Comparison of ENCODE assay signal across 15 cellular contexts in genomic region chr9:117745598-117745997, GRCh38. TPM values are rescaled to one million over a fixed set of nuclear protein-coding genes. Genes with fewer than 3 reads are reported as not detected.
"Had no signal": no experiment of that assay in that cellular context is flagged by ENCODE, and none has a peak within 500 bp of the region (broad histone marks: within the 10 kb centered on the region; RNA-seq: fewer than 3 reads in every experiment).

No MANE protein-coding gene starts in this region.

- H3K4me1 Mint-ChIP-seq: activated naive CD4-positive, alpha-beta T cell treated with anti-CD3 and anti-CD28 coated beads, Interleukin-2, amount 50 U/mL, for 24 hours had no signal

- H3K4me1 ChIP-seq: SJSA1 had no signal

- H3K27me3 ChIP-seq: SJSA1 had no signal

- H3K36me3 ChIP-seq: SJSA1, thoracic aorta had no signal

- H3K36me3 Mint-ChIP-seq: activated CD4-positive, alpha-beta memory T cell treated with anti-CD3 and anti-CD28 coated beads for 36 hours; activated naive CD4-positive, alpha-beta T cell treated with anti-CD3 and anti-CD28 coated beads, Interleukin-2, amount 50 U/mL, for 24 hours; naive B cell had no signal

- DNase-seq: activated CD4-positive, alpha-beta memory T cell treated with anti-CD3 and anti-CD28 coated beads for 36 hours; activated CD8-positive, alpha-beta memory T cell treated with anti-CD3 and anti-CD28 coated beads, Interleukin-2, amount 10 ng/mL, durations not matched to agents 7 days and 5 days; activated effector memory CD4-positive, alpha-beta T cell treated with Interleukin-2 at 50 U/mL for 16 hours; activated T-cell treated with anti-CD3 and anti-CD28 coated beads, Interleukin-2, amount 50 U/mL, for 1 hour; cerebellar nuclear complex; islet precursor cell; mammary epithelial cell; naive B cell; small intestine; stimulated activated CD4-positive, alpha-beta T cell treated with anti-CD3 and anti-CD28 coated beads, Interleukin-4, amount 100 ng/mL, for 24 hours; stimulated activated naive CD8-positive, alpha-beta T cell treated with anti-CD3 and anti-CD28 coated beads, Interleukin-15, Interleukin-2, amounts not matched to agents 100 U/mL and 50 U/mL, for 24 hours had no signal

- H3K4me3 ChIP-seq: SJSA1 had no signal

- H3K9me3 ChIP-seq: SJSA1, thoracic aorta had no signal

- H3K4me3 Mint-ChIP-seq: activated CD4-positive, alpha-beta memory T cell treated with anti-CD3 and anti-CD28 coated beads for 36 hours; activated naive CD4-positive, alpha-beta T cell treated with anti-CD3 and anti-CD28 coated beads, Interleukin-2, amount 50 U/mL, for 24 hours had no signal

- H3K9me3 Mint-ChIP-seq: activated CD4-positive, alpha-beta memory T cell treated with anti-CD3 and anti-CD28 coated beads for 36 hours; activated naive CD4-positive, alpha-beta T cell treated with anti-CD3 and anti-CD28 coated beads, Interleukin-2, amount 50 U/mL, for 24 hours had no signal

- ATAC-seq: activated CD4-positive, CD25-positive, alpha-beta regulatory T cell treated with anti-CD3 and anti-CD28 coated beads, Interleukin-2, amount 50 U/mL, for 24 hours; stimulated activated naive CD8-positive, alpha-beta T cell treated with anti-CD3 and anti-CD28 coated beads, Interleukin-15, Interleukin-2, amounts not matched to agents 100 U/mL and 50 U/mL, for 24 hours had no signal

- H3K27ac ChIP-seq: SJSA1, thoracic aorta had no signal

- H3K27ac Mint-ChIP-seq: activated CD4-positive, alpha-beta memory T cell treated with anti-CD3 and anti-CD28 coated beads for 36 hours; activated CD8-positive, alpha-beta memory T cell treated with anti-CD3 and anti-CD28 coated beads, Interleukin-2, amount 10 ng/mL, durations not matched to agents 7 days and 5 days; activated naive CD4-positive, alpha-beta T cell treated with anti-CD3 and anti-CD28 coated beads, Interleukin-2, amount 50 U/mL, for 24 hours had no signal

RNA-seq across cellular contexts. Expression of gene TLR4, which starts 41.4 kb away (rescaled TPM):
- total RNA-seq: activated CD4-positive, alpha-beta memory T cell treated with anti-CD3 and anti-CD28 coated beads for 36 hours; activated CD8-positive, alpha-beta memory T cell treated with anti-CD3 and anti-CD28 coated beads, Interleukin-2, amount 10 ng/mL, durations not matched to agents 7 days and 5 days had no signal
